In genomic region chr4:8876982-8877779, GRCh38 we compare ENCODE assay signal across 17 cellular contexts. TPM values are rescaled to one million over a fixed set of nuclear protein-coding genes. Genes with fewer than 3 reads are reported as not detected.
DNase-seq lines count a peak whose midpoint lies in the region; ATAC-seq and TF ChIP-seq lines count a peak whose summit lies in the region.
"Had no signal": no experiment of that assay in that cellular context is flagged by ENCODE, and none has a peak within 500 bp of the region (broad histone marks: within the 10 kb centered on the region; RNA-seq: fewer than 3 reads in every experiment).

No MANE protein-coding gene starts in this region.

- no peak for TF ChIP-seq POLR2A in adrenal gland (IDR thresholded peaks at IDR 0.05)

- H3K9ac ChIP-seq in HUES6 (ENCODE audit: low read length) (no peak overlapping the region), iPS-15b (ENCODE audit: low read depth, low read length) (no peak overlapping the region)

- peak overlapping the region; percentile 74 for H3K4me2 ChIP-seq in GM23338

- TF ChIP-seq CTCF in GM23338 (conservative IDR thresholded peaks at IDR 0.05; ENCODE audit: low read depth in 2 of 2): no peak
- no peak for TF ChIP-seq CTCF in MCF 10A (IDR thresholded peaks at IDR 0.05; ENCODE audit: unreplicated experiment)
- TF ChIP-seq CTCF in adrenal gland (IDR thresholded peaks at IDR 0.05): no peak

- H3K27ac ChIP-seq in GM23338 (ENCODE audit: low read depth) (no peak overlapping the region), HUES6 (ENCODE audit: low read depth, low read length) (no peak overlapping the region), adrenal gland (no peak overlapping the region)
- H3K27ac ChIP-seq: C4-2B had no signal

- H4K20me1 ChIP-seq in GM23338 (replicated peaks; ENCODE audit: insufficient read depth): peaks cover 27% of the 10 kb centered on the region

- H3K36me3 ChIP-seq in GM23338 (ENCODE audit: insufficient read depth) (no peaks in the 10 kb centered on the region), HUES6 (ENCODE audit: control insufficient read depth, insufficient read depth, low read length) (no peaks in the 10 kb centered on the region), iPS-15b (ENCODE audit: control insufficient read depth, insufficient read depth, low read length) (no peaks in the 10 kb centered on the region), adrenal gland (replicated peaks in 1 of 2) (no peaks in the 10 kb centered on the region)

- peaks cover 14% of the 10 kb centered on the region for H3K4me1 Mint-ChIP-seq in GM23338
- no peaks in the 10 kb centered on the region for H3K4me1 Mint-ChIP-seq in MCF 10A (ENCODE audit: insufficient read depth, unreplicated experiment)

- BruUV-seq in MCF 10A (replicated peaks; lab: Mats Ljungman, UMichigan): no TSS peak

- H3K9me3 Mint-ChIP-seq in GM23338 (no peaks in the 10 kb centered on the region), MCF 10A (ENCODE audit: unreplicated experiment) (peaks cover 9% of the 10 kb centered on the region)

- no peak overlapping the region for H2AFZ ChIP-seq in GM23338

- no peaks in the 10 kb centered on the region for H3K79me2 ChIP-seq in GM23338 (replicated peaks; ENCODE audit: insufficient read depth)

- H3K9me3 ChIP-seq in HUES6 (ENCODE audit: control insufficient read depth, insufficient read depth, low read depth, low read length) (no peaks in the 10 kb centered on the region), iPS-15b (ENCODE audit: control insufficient read depth, insufficient read depth, low read length) (no peaks in the 10 kb centered on the region), adrenal gland (replicated peaks in 1 of 3) (no peaks in the 10 kb centered on the region)

- intact Hi-C loops in MCF 10A (cut with micrococcal nuclease) (no loop called here), adrenal gland (cut with DNase I) (no loop called here)

- H3K9me2 ChIP-seq in GM23338 (ENCODE audit: insufficient read depth): no peaks in the 10 kb centered on the region

- H3K27me3 ChIP-seq in GM23338 (ENCODE audit: insufficient read depth) (peaks cover 94% of the 10 kb centered on the region), HUES6 (ENCODE audit: control insufficient read depth, insufficient read depth, low read length) (peaks cover 99% of the 10 kb centered on the region), iPS-15b (ENCODE audit: control insufficient read depth, insufficient read depth, low read length) (peaks cover 99% of the 10 kb centered on the region), adrenal gland (peaks cover 51% of the 10 kb centered on the region)

- H3K4me3 ChIP-seq in GM23338: peak overlapping the region; percentile 44
- H3K4me3 ChIP-seq in HUES6 (ENCODE audit: low read depth, low read length): peak overlapping the region; percentile 32; the same call in 1 of the 2 replicates
- H3K4me3 ChIP-seq in iPS-15b (ENCODE audit: low read depth, low read length): peak overlapping the region; percentile 13
- H3K4me3 ChIP-seq in adrenal gland: no peak overlapping the region
- H3K4me3 ChIP-seq: K562 had no signal

- CTCF ChIA-PET in MCF 10A (lab: Yijun Ruan, JAX): interaction anchor here (1.0 to 2.4 kb wide), 2 partner anchors 8 to 9 kb away, joined by 6 to 7 read pairs; no protein-coding TSS in a partner anchor

- H3K36me3 Mint-ChIP-seq in GM23338 (ENCODE audit: low read depth) (no peaks in the 10 kb centered on the region; the same call in 2 of the 3 replicates), MCF 10A (ENCODE audit: insufficient read depth, unreplicated experiment) (no peaks in the 10 kb centered on the region)
- H3K36me3 Mint-ChIP-seq: CD4-positive, alpha-beta memory T cell had no signal

- H3K27ac Mint-ChIP-seq in GM23338 (no peak overlapping the region), MCF 10A (ENCODE audit: low read depth, unreplicated experiment) (no peak overlapping the region)
- H3K27ac Mint-ChIP-seq: CD4-positive, alpha-beta memory T cell had no signal

- H3K27me3 Mint-ChIP-seq in GM23338 (ENCODE audit: insufficient read depth, low read depth, poor library complexity) (peaks cover 97% of the 10 kb centered on the region), MCF 10A (ENCODE audit: insufficient read depth, unreplicated experiment) (peaks cover 32% of the 10 kb centered on the region)

- WGBS in adrenal gland, 4 donors: 5 to 8% (median 7%) methylated on average over 8 to 11 of the region's 11 CpGs

- POLR2A ChIA-PET in MCF 10A (lab: Yijun Ruan, JAX): no interaction called here

- DNase-seq in GM23338 (ENCODE audit: low spot score): peak; percentile 61
- no peak for DNase-seq in activated gamma-delta T cell (lab: John Stamatoyannopoulos, UW)
- no peak for DNase-seq in MCF 10A (ENCODE audit: unreplicated experiment)
- DNase-seq in adrenal gland: no peak
- no peak for DNase-seq in NCI-H2227 (lab: John Stamatoyannopoulos, UW; ENCODE audit: unreplicated experiment)
- DNase-seq: ACHN; CD4-positive, alpha-beta memory T cell; DMS79 treated with DMSO at 0.1 percent for 48 hours; EL; GOT3; Karpas-422 had no signal

- H3F3A ChIP-seq in GM23338 (replicated peaks; ENCODE audit: low read depth): 0 out of 2 replicates have a peak, but pooled peaks cover 8% of the 10 kb centered on the region

- H3K4me3 Mint-ChIP-seq in GM23338 (peak overlapping the region; percentile 30; the same call in 1 of the 3 replicates), MCF 10A (ENCODE audit: unreplicated experiment) (no peak overlapping the region)
- H3K4me3 Mint-ChIP-seq: CD4-positive, alpha-beta memory T cell had no signal

- ATAC-seq in GM23338: peak; percentile 3; the same call in 2 of the 3 replicates
- ATAC-seq: K562 had no signal

- H3K4me1 ChIP-seq in GM23338 (ENCODE audit: insufficient read depth): peaks cover 22% of the 10 kb centered on the region
- H3K4me1 ChIP-seq in HUES6 (ENCODE audit: control insufficient read depth, insufficient read depth, low read length): peaks cover 20% of the 10 kb centered on the region
- H3K4me1 ChIP-seq in iPS-15b (ENCODE audit: control insufficient read depth, insufficient read depth, low read length): no peaks in the 10 kb centered on the region
- H3K4me1 ChIP-seq in adrenal gland (replicated peaks in 1 of 2): no peaks in the 10 kb centered on the region

TF ChIP-seq in GM23338, 12 proteins besides CTCF, POLR2A, EP300 and RAD21 (continues in another document):
- TF ChIP-seq, protein P1, sequence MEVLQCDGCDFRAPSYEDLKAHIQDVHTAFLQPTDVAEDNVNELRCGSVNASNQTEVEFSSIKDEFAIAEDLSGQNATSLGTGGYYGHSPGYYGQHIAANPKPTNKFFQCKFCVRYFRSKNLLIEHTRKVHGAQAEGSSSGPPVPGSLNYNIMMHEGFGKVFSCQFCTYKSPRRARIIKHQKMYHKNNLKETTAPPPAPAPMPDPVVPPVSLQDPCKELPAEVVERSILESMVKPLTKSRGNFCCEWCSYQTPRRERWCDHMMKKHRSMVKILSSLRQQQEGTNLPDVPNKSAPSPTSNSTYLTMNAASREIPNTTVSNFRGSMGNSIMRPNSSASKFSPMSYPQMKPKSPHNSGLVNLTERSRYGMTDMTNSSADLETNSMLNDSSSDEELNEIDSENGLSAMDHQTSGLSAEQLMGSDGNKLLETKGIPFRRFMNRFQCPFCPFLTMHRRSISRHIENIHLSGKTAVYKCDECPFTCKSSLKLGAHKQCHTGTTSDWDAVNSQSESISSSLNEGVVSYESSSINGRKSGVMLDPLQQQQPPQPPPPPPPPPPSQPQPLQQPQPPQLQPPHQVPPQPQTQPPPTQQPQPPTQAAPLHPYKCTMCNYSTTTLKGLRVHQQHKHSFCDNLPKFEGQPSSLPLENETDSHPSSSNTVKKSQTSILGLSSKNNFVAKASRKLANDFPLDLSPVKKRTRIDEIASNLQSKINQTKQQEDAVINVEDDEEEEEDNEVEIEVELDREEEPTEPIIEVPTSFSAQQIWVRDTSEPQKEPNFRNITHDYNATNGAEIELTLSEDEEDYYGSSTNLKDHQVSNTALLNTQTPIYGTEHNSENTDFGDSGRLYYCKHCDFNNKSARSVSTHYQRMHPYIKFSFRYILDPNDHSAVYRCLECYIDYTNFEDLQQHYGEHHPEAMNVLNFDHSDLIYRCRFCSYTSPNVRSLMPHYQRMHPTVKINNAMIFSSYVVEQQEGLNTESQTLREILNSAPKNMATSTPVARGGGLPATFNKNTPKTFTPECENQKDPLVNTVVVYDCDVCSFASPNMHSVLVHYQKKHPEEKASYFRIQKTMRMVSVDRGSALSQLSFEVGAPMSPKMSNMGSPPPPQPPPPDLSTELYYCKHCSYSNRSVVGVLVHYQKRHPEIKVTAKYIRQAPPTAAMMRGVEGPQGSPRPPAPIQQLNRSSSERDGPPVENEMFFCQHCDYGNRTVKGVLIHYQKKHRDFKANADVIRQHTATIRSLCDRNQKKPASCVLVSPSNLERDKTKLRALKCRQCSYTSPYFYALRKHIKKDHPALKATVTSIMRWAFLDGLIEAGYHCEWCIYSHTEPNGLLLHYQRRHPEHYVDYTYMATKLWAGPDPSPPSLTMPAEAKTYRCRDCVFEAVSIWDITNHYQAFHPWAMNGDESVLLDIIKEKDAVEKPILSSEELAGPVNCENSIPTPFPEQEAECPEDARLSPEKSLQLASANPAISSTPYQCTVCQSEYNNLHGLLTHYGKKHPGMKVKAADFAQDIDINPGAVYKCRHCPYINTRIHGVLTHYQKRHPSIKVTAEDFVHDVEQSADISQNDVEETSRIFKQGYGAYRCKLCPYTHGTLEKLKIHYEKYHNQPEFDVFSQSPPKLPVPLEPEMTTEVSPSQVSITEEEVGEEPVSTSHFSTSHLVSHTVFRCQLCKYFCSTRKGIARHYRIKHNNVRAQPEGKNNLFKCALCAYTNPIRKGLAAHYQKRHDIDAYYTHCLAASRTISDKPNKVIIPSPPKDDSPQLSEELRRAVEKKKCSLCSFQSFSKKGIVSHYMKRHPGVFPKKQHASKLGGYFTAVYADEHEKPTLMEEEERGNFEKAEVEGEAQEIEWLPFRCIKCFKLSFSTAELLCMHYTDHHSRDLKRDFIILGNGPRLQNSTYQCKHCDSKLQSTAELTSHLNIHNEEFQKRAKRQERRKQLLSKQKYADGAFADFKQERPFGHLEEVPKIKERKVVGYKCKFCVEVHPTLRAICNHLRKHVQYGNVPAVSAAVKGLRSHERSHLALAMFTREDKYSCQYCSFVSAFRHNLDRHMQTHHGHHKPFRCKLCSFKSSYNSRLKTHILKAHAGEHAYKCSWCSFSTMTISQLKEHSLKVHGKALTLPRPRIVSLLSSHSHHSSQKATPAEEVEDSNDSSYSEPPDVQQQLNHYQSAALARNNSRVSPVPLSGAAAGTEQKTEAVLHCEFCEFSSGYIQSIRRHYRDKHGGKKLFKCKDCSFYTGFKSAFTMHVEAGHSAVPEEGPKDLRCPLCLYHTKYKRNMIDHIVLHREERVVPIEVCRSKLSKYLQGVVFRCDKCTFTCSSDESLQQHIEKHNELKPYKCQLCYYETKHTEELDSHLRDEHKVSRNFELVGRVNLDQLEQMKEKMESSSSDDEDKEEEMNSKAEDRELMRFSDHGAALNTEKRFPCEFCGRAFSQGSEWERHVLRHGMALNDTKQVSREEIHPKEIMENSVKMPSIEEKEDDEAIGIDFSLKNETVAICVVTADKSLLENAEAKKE (CRISPR knock-in tag; IDR thresholded peaks at IDR 0.05): no peak
- TF ChIP-seq ZNF114 (CRISPR knock-in tag; IDR thresholded peaks at IDR 0.05): no peak

RNA-seq across cellular contexts. Expression of gene HMX1, which starts 5.5 kb away (rescaled TPM):
- total RNA-seq in GM23338 (2014; rRNA removed; shearing (Covaris generic)): 0.69 TPM in 1 of 2 replicates, not detected in the other
- polyA plus RNA-seq in GM23338 (2016; fragmentation: Nextera tagmentation; extraction: Ambion mirVana) (0.23 TPM in 1 of 2 replicates, not detected in the other), adrenal gland (not detected)
- total RNA-seq in MCF 10A (2022) (not detected in 2 replicates), adrenal gland (not detected)
- total RNA-seq: A172; CD4-positive, alpha-beta memory T cell; HT1080; K562 had no signal
- polyA plus RNA-seq: CD4-positive, alpha-beta memory T cell; K562 had no signal

Comparison
In these comparisons a context has a peak if more than half of its experiments do, and no peak if none do; other contexts are left out.
1. H3K4me3 ChIP-seq: peak in GM23338 (single experiment), HUES6 (single experiment) and iPS-15b (single experiment); none in adrenal gland (0 of 4).